ENCODE assay signal across 8 cellular contexts in genomic region chr9:7844283-7844682, GRCh38. TPM values are rescaled to one million over a fixed set of nuclear protein-coding genes. Genes with fewer than 3 reads are reported as not detected.
DNase-seq lines count a peak whose midpoint lies in the region; ATAC-seq, FAIRE-seq and TF ChIP-seq lines count a peak whose summit lies in the region.

No MANE protein-coding gene starts in this region.

- no peak overlapping the region for H3K9ac ChIP-seq in HepG2 (ENCODE audit: insufficient read depth, low read depth, low read length)

- CTCF ChIA-PET in activated CD8-positive, alpha-beta T cell treated with anti-CD3 and anti-CD28 coated beads for 36 hours (lab: Charles Lee): interaction anchor here (0.6 to 1.0 kb wide), 3 partner anchors 11 to 732 kb away, joined by 3 to 4 read pairs (median 4); no protein-coding TSS in a partner anchor
- CTCF ChIA-PET in HepG2 (lab: Yijun Ruan, JAX; ENCODE audit: low intra/inter-chr PET ratio, low total read pairs): no interaction called here

- H3K9me3 ChIP-seq in HepG2 (ENCODE audit: low read length): no peaks in the 10 kb centered on the region

- TF ChIP-seq RAD21 in HepG2 (CRISPR knock-in tag; IDR thresholded peaks at IDR 0.05): no peak

- H3K36me3 ChIP-seq in HepG2 (replicated peaks in 1 of 2; ENCODE audit: control insufficient read depth in 1 of 2, insufficient read depth in 2 of 2, low read length in 2 of 2): no peaks in the 10 kb centered on the region

- no peak for TF ChIP-seq POLR2A in HepG2 (IDR thresholded peaks at IDR 0.05; ENCODE audit: insufficient read depth in 1 of 2, low read depth in 2 of 2, low read length in 2 of 2)

- no peaks in the 10 kb centered on the region for H3K27me3 ChIP-seq in HepG2 (ENCODE audit: control insufficient read depth in 1 of 2, insufficient read depth in 2 of 2, low read length in 2 of 2)

- ATAC-seq in activated naive CD8-positive, alpha-beta T cell treated with anti-CD3 and anti-CD28 coated beads, Interleukin-2, amount 50 U/mL, for 24 hours: peak; percentile 59
- ATAC-seq in HG03159 (IDR thresholded peaks at IDR 0.05; ENCODE audit: unreplicated experiment) (peak; percentile 58), HepG2 (peak; percentile 94)
- no peak for ATAC-seq in activated CD8-positive, alpha-beta T cell treated with anti-CD3 and anti-CD28 coated beads for 36 hours

- H4K20me1 ChIP-seq in HepG2 (ENCODE audit: insufficient read depth, low read length): no peaks in the 10 kb centered on the region

- H3K4me1 ChIP-seq in HepG2 (ENCODE audit: insufficient read depth, low read length): no peaks in the 10 kb centered on the region

- H3K4me2 ChIP-seq in HepG2 (ENCODE audit: low read depth, low read length): no peak overlapping the region

- TF ChIP-seq CTCF in activated CD8-positive, alpha-beta T cell treated with anti-CD3 and anti-CD28 coated beads for 36 hours (IDR thresholded peaks at IDR 0.05): peak; percentile 57
- TF ChIP-seq CTCF in HepG2 (CRISPR knock-in tag; IDR thresholded peaks at IDR 0.05) (peak; percentile 56), mesothelial cell of epicardium (IDR thresholded peaks at IDR 0.05; ENCODE audit: unreplicated experiment) (no peak)

- H3K27ac ChIP-seq in HepG2 (ENCODE audit: extremely low read length, insufficient read depth, low read length): no peak overlapping the region

- H3K4me1 Mint-ChIP-seq in activated naive CD8-positive, alpha-beta T cell treated with anti-CD3 and anti-CD28 coated beads, Interleukin-2, amount 50 U/mL, for 24 hours: no peaks in the 10 kb centered on the region
- H3K4me1 Mint-ChIP-seq in activated naive CD8-positive, alpha-beta T cell treated with anti-CD3 and anti-CD28 coated beads for 36 hours: no peaks in the 10 kb centered on the region
- no peaks in the 10 kb centered on the region for H3K4me1 Mint-ChIP-seq in activated CD8-positive, alpha-beta T cell treated with anti-CD3 and anti-CD28 coated beads for 36 hours (ENCODE audit: low read depth)
- H3K4me1 Mint-ChIP-seq in mesothelial cell of epicardium: no peaks in the 10 kb centered on the region

- TF ChIP-seq EP300 in HepG2 (IDR thresholded peaks at IDR 0.05; ENCODE audit: low read depth in 2 of 2, low read length in 2 of 2) (no peak), HepG2 (CRISPR knock-in tag; IDR thresholded peaks at IDR 0.05; ENCODE audit: borderline replicate concordance) (no peak)

- peak; percentile 23 for FAIRE-seq in HepG2 (lab: Jason Lieb, UNC)

- H3K79me2 ChIP-seq in HepG2 (ENCODE audit: insufficient read depth, low read length): no peaks in the 10 kb centered on the region

- H3K4me3 ChIP-seq in HepG2 (replicated peaks in 1 of 3; ENCODE audit: insufficient read depth in 1 of 3, low read depth in 2 of 3, low read length in 3 of 3): no peak overlapping the region

- H3K27me3 Mint-ChIP-seq in activated naive CD8-positive, alpha-beta T cell treated with anti-CD3 and anti-CD28 coated beads, Interleukin-2, amount 50 U/mL, for 24 hours: no peaks in the 10 kb centered on the region
- H3K27me3 Mint-ChIP-seq in activated naive CD8-positive, alpha-beta T cell treated with anti-CD3 and anti-CD28 coated beads for 36 hours: no peaks in the 10 kb centered on the region
- H3K27me3 Mint-ChIP-seq in activated CD8-positive, alpha-beta T cell treated with anti-CD3 and anti-CD28 coated beads for 36 hours: no peaks in the 10 kb centered on the region
- H3K27me3 Mint-ChIP-seq in mesothelial cell of epicardium (ENCODE audit: low read depth): no peaks in the 10 kb centered on the region

- no peak for DNase-seq in activated naive CD8-positive, alpha-beta T cell treated with anti-CD3 and anti-CD28 coated beads, Interleukin-2, amount 50 U/mL, for 24 hours
- no peak for DNase-seq in activated naive CD8-positive, alpha-beta T cell treated with anti-CD3 and anti-CD28 coated beads for 36 hours
- DNase-seq in activated CD8-positive, alpha-beta T cell treated with anti-CD3 and anti-CD28 coated beads for 36 hours: no peak
- DNase-seq in HepG2 (ENCODE audit: low spot score) (peak; percentile 4), mesothelial cell of epicardium (ENCODE audit: low spot score in 2 of 2, unreplicated experiment in 2 of 2) (no peak), T1000 (lab: John Stamatoyannopoulos, UW) (no peak)
- no peak for DNase-seq in NK-92 treated with Interleukin-12 subunit alpha and Interleukin-12 subunit beta, amount 100 ng/mL, for 24 hours (lab: John Stamatoyannopoulos, UW)

- H3K27ac Mint-ChIP-seq in activated naive CD8-positive, alpha-beta T cell treated with anti-CD3 and anti-CD28 coated beads, Interleukin-2, amount 50 U/mL, for 24 hours: no peak overlapping the region
- no peak overlapping the region for H3K27ac Mint-ChIP-seq in activated naive CD8-positive, alpha-beta T cell treated with anti-CD3 and anti-CD28 coated beads for 36 hours
- no peak overlapping the region for H3K27ac Mint-ChIP-seq in activated CD8-positive, alpha-beta T cell treated with anti-CD3 and anti-CD28 coated beads for 36 hours
- no peak overlapping the region for H3K27ac Mint-ChIP-seq in mesothelial cell of epicardium

- no peaks in the 10 kb centered on the region for H3K9me3 Mint-ChIP-seq in activated naive CD8-positive, alpha-beta T cell treated with anti-CD3 and anti-CD28 coated beads, Interleukin-2, amount 50 U/mL, for 24 hours
- no peaks in the 10 kb centered on the region for H3K9me3 Mint-ChIP-seq in activated naive CD8-positive, alpha-beta T cell treated with anti-CD3 and anti-CD28 coated beads for 36 hours
- H3K9me3 Mint-ChIP-seq in activated CD8-positive, alpha-beta T cell treated with anti-CD3 and anti-CD28 coated beads for 36 hours: no peaks in the 10 kb centered on the region
- H3K9me3 Mint-ChIP-seq in mesothelial cell of epicardium: peaks cover 8% of the 10 kb centered on the region

- H2AFZ ChIP-seq in HepG2 (ENCODE audit: low read length): no peak overlapping the region

- intact Hi-C loops in activated CD8-positive, alpha-beta T cell treated with anti-CD3 and anti-CD28 coated beads for 36 hours (cut with micrococcal nuclease): no loop called here
- intact Hi-C loops in HepG2 (cut with micrococcal nuclease; ENCODE audit: unreplicated experiment): loop anchor here (1.0 to 10.0 kb wide), 2 partner anchors 109 to 1051 kb away; no protein-coding TSS in a partner anchor

- 8% methylated on average over 3 of the region's 3 CpGs for WGBS in HepG2 (ENCODE audit: low lambda C conversion rate)

- in situ Hi-C loops in HepG2 (cut with HindIII; ENCODE audit: extremely low pct_ligation_motif_present, low pct_unique_long_range_greater_than_20kb): no loop called here

- H3K4me3 Mint-ChIP-seq in activated naive CD8-positive, alpha-beta T cell treated with anti-CD3 and anti-CD28 coated beads, Interleukin-2, amount 50 U/mL, for 24 hours: no peak overlapping the region
- H3K4me3 Mint-ChIP-seq in activated naive CD8-positive, alpha-beta T cell treated with anti-CD3 and anti-CD28 coated beads for 36 hours: no peak overlapping the region
- no peak overlapping the region for H3K4me3 Mint-ChIP-seq in activated CD8-positive, alpha-beta T cell treated with anti-CD3 and anti-CD28 coated beads for 36 hours
- H3K4me3 Mint-ChIP-seq in mesothelial cell of epicardium: no peak overlapping the region

- no peaks in the 10 kb centered on the region for H3K36me3 Mint-ChIP-seq in activated naive CD8-positive, alpha-beta T cell treated with anti-CD3 and anti-CD28 coated beads, Interleukin-2, amount 50 U/mL, for 24 hours (ENCODE audit: low read depth)
- H3K36me3 Mint-ChIP-seq in activated naive CD8-positive, alpha-beta T cell treated with anti-CD3 and anti-CD28 coated beads for 36 hours: no peaks in the 10 kb centered on the region
- H3K36me3 Mint-ChIP-seq in activated CD8-positive, alpha-beta T cell treated with anti-CD3 and anti-CD28 coated beads for 36 hours (ENCODE audit: low read depth): no peaks in the 10 kb centered on the region
- no peaks in the 10 kb centered on the region for H3K36me3 Mint-ChIP-seq in mesothelial cell of epicardium

- BruUV-seq in HepG2 (replicated peaks; lab: Mats Ljungman, UMichigan): no TSS peak

- POLR2A ChIA-PET in activated CD8-positive, alpha-beta T cell treated with anti-CD3 and anti-CD28 coated beads for 36 hours (lab: Charles Lee): interaction anchor here (0.7 kb wide), 1 partner anchor 189 kb away, joined by 5 read pairs; no protein-coding TSS in a partner anchor
- POLR2A ChIA-PET in HepG2 (lab: Yijun Ruan, JAX): no interaction called here

TF ChIP-seq in HepG2, 621 proteins besides CTCF, POLR2A, EP300 and RAD21 (continues in another document):
- TF ChIP-seq STAG1 (CRISPR knock-in tag; IDR thresholded peaks at IDR 0.05): peak; percentile 45
- TF ChIP-seq SMC3 (IDR thresholded peaks at IDR 0.05; ENCODE audit: low read length): peak; percentile 65

RNA-seq across cellular contexts. Expression of gene DMAC1, which starts 44.7 kb away (rescaled TPM):
- 10 to 100 TPM; 57.4 to 58.8 TPM for total RNA-seq in activated naive CD8-positive, alpha-beta T cell treated with anti-CD3 and anti-CD28 coated beads for 36 hours
- total RNA-seq in activated CD8-positive, alpha-beta T cell treated with anti-CD3 and anti-CD28 coated beads for 36 hours: 10 to 100 TPM; 58.6 to 61.0 TPM
- total RNA-seq in HepG2 (2016; rRNA removed; fragmentation: Illumina TruSeq; extraction: Trizol) (72.9 and 98.5 TPM in 2 replicates), mesothelial cell of epicardium (60.0 to 62.3 TPM (median 61.4 TPM) in 3 replicates)
- 15.8 and 17.0 TPM in 2 replicates for total RNA-seq in HepG2 (2016; cell fraction: cytosol; rRNA removed; fragmentation: Illumina TruSeq; extraction: Trizol; ENCODE audit: low read depth)
- 74.7 and 108 TPM in 2 replicates for total RNA-seq in HepG2 (2016; cell fraction: insoluble cytoplasmic fraction; rRNA removed; fragmentation: Illumina TruSeq; extraction: Trizol)
- total RNA-seq in HepG2 (2016; cell fraction: membrane; rRNA removed; fragmentation: Illumina TruSeq; extraction: Trizol): 28.9 and 34.9 TPM in 2 replicates
- total RNA-seq in HepG2 (2016; cell fraction: nucleus; rRNA removed; fragmentation: Illumina TruSeq; extraction: Trizol): 27.3 and 33.1 TPM in 2 replicates
- polyA plus RNA-seq in HepG2 (2011; rRNA removed): 42.9 and 44.3 TPM in 2 replicates
- polyA plus RNA-seq in HepG2 (2011; cell fraction: cytosol; rRNA removed): 11.1 and 15.4 TPM in 2 replicates
- polyA plus RNA-seq in HepG2 (2011; cell fraction: nucleus; rRNA removed): 7.1 and 9.1 TPM in 2 replicates
- 48.3 and 52.6 TPM in 2 replicates for polyA plus RNA-seq in HepG2 (2012)
- 16.1 and 19.8 TPM in 2 replicates for polyA plus RNA-seq in HepG2 (2016; cell fraction: cytosol; fragmentation: Illumina TruSeq; extraction: Trizol; ENCODE audit: low read depth)
- 76.6 and 86.3 TPM in 2 replicates for polyA plus RNA-seq in HepG2 (2016; cell fraction: insoluble cytoplasmic fraction; fragmentation: Illumina TruSeq; extraction: Trizol; ENCODE audit: low read depth)
- polyA plus RNA-seq in HepG2 (2016; cell fraction: membrane; fragmentation: Illumina TruSeq; extraction: Trizol; ENCODE audit: low read depth): 22.6 and 23.6 TPM in 2 replicates
- 40.0 and 44.8 TPM in 2 replicates for polyA plus RNA-seq in HepG2 (2016; cell fraction: nucleus; fragmentation: Illumina TruSeq; extraction: Trizol; ENCODE audit: insufficient read depth, low read depth)
- polyA minus RNA-seq in HepG2 (2011; rRNA and poly(A)+ RNA removed; ENCODE audit: low replicate concordance): 11.3 and 19.8 TPM in 2 replicates
- polyA minus RNA-seq in HepG2 (2011; cell fraction: cytosol; rRNA and poly(A)+ RNA removed): 11.5 and 15.9 TPM in 2 replicates
- polyA minus RNA-seq in HepG2 (2011; cell fraction: nucleus; rRNA and poly(A)+ RNA removed): 11.6 and 12.6 TPM in 2 replicates
